Comparison of ENCODE assay signal across 14 cellular contexts in genomic region chr2:70144443-70145167, GRCh38. TPM values are rescaled to one million over a fixed set of nuclear protein-coding genes. Genes with fewer than 3 reads are reported as not detected.
DNase-seq lines count a peak whose midpoint lies in the region; ATAC-seq and TF ChIP-seq lines count a peak whose summit lies in the region.
"Had no signal": no experiment of that assay in that cellular context is flagged by ENCODE, and none has a peak within 500 bp of the region (broad histone marks: within the 10 kb centered on the region; RNA-seq: fewer than 3 reads in every experiment).

No MANE protein-coding gene starts in this region.

- H3K36me3 Mint-ChIP-seq in stimulated activated naive CD8-positive, alpha-beta T cell treated with anti-CD3 and anti-CD28 coated beads, Interleukin-15, Interleukin-2, amounts not matched to agents 100 ng/mL and 50 ng/mL, for 24 hours (ENCODE audit: low read depth) = peaks cover 10% of the 10 kb centered on the region
- peaks cover 12% of the 10 kb centered on the region for H3K36me3 Mint-ChIP-seq in activated CD8-positive, alpha-beta T cell treated with anti-CD3 and anti-CD28 coated beads, Interleukin-2, amount 10 ng/mL, durations not matched to agents 7 days and 5 days (ENCODE audit: low read depth)
- peaks cover 2% of the 10 kb centered on the region for H3K36me3 Mint-ChIP-seq in memory B cell

- no peak for DNase-seq in stimulated activated naive CD8-positive, alpha-beta T cell treated with anti-CD3 and anti-CD28 coated beads, Interleukin-15, Interleukin-2, amounts not matched to agents 100 U/mL and 50 U/mL, for 24 hours
- DNase-seq in activated CD8-positive, alpha-beta T cell treated with anti-CD3 and anti-CD28 coated beads, Interleukin-2, amount 10 ng/mL, durations not matched to agents 7 days and 5 days = no peak
- no peak for DNase-seq in memory B cell (ENCODE audit: low spot score in 2 of 2)
- no peak for DNase-seq in HCEC 1CT
- DNase-seq in GM13977 (ENCODE audit: low spot score) = no peak
- DNase-seq: BE2C; effector CD4-positive, alpha-beta T cell; foreskin melanocyte; KBM-7; NCI-H1436 treated with DMSO at 0.1 percent for 48 hours; NCI-H510A had no signal

- CTCF ChIA-PET in activated CD8-positive, alpha-beta T cell treated with anti-CD3 and anti-CD28 coated beads, Interleukin-2, amount 10 ng/mL, durations not matched to agents 7 days and 5 days (lab: Charles Lee) = interaction anchor here (1.0 to 6.2 kb wide), 8 partner anchors 11 to 420 kb away, joined by 3 to 103 read pairs (median 6); partner anchors contain the start of genes MXD1 and SNRNP27

- ATAC-seq in stimulated activated naive CD8-positive, alpha-beta T cell treated with anti-CD3 and anti-CD28 coated beads, Interleukin-15, Interleukin-2, amounts not matched to agents 100 U/mL and 50 U/mL, for 24 hours = no peak
- ATAC-seq in activated CD8-positive, alpha-beta T cell treated with anti-CD3 and anti-CD28 coated beads, Interleukin-2, amount 10 ng/mL, durations not matched to agents 7 days and 5 days = no peak
- ATAC-seq in memory B cell (ENCODE audit: low read depth) = no peak
- no peak for ATAC-seq in HG03196 (IDR thresholded peaks at IDR 0.05; ENCODE audit: unreplicated experiment)
- ATAC-seq in GM21576 (IDR thresholded peaks at IDR 0.05; ENCODE audit: unreplicated experiment) = no peak

- peak overlapping the region; percentile 10 for H3K4me3 Mint-ChIP-seq in stimulated activated naive CD8-positive, alpha-beta T cell treated with anti-CD3 and anti-CD28 coated beads, Interleukin-15, Interleukin-2, amounts not matched to agents 100 ng/mL and 50 ng/mL, for 24 hours
- no peak overlapping the region for H3K4me3 Mint-ChIP-seq in activated CD8-positive, alpha-beta T cell treated with anti-CD3 and anti-CD28 coated beads, Interleukin-2, amount 10 ng/mL, durations not matched to agents 7 days and 5 days
- no peak overlapping the region for H3K4me3 Mint-ChIP-seq in memory B cell

- in situ Hi-C loops in GM13977 (cut with MboI; ENCODE audit: low pct_unique_long_range_greater_than_20kb, low sequenced_read_pairs, unreplicated experiment) = loop anchor here (10.0 kb wide), 1 partner anchor 230 kb away; the partner anchor contains the start of gene MXD1

- peak overlapping the region; percentile 27 for H3K27ac Mint-ChIP-seq in stimulated activated naive CD8-positive, alpha-beta T cell treated with anti-CD3 and anti-CD28 coated beads, Interleukin-15, Interleukin-2, amounts not matched to agents 100 ng/mL and 50 ng/mL, for 24 hours
- H3K27ac Mint-ChIP-seq in activated CD8-positive, alpha-beta T cell treated with anti-CD3 and anti-CD28 coated beads, Interleukin-2, amount 10 ng/mL, durations not matched to agents 7 days and 5 days = peak overlapping the region; percentile 17
- peak overlapping the region; percentile 1 for H3K27ac Mint-ChIP-seq in memory B cell

- no peaks in the 10 kb centered on the region for H3K9me3 Mint-ChIP-seq in stimulated activated naive CD8-positive, alpha-beta T cell treated with anti-CD3 and anti-CD28 coated beads, Interleukin-15, Interleukin-2, amounts not matched to agents 100 ng/mL and 50 ng/mL, for 24 hours
- H3K9me3 Mint-ChIP-seq in activated CD8-positive, alpha-beta T cell treated with anti-CD3 and anti-CD28 coated beads, Interleukin-2, amount 10 ng/mL, durations not matched to agents 7 days and 5 days (ENCODE audit: insufficient read depth) = no peaks in the 10 kb centered on the region
- no peaks in the 10 kb centered on the region for H3K9me3 Mint-ChIP-seq in memory B cell

- no peaks in the 10 kb centered on the region for H3K27me3 Mint-ChIP-seq in stimulated activated naive CD8-positive, alpha-beta T cell treated with anti-CD3 and anti-CD28 coated beads, Interleukin-15, Interleukin-2, amounts not matched to agents 100 ng/mL and 50 ng/mL, for 24 hours
- no peaks in the 10 kb centered on the region for H3K27me3 Mint-ChIP-seq in activated CD8-positive, alpha-beta T cell treated with anti-CD3 and anti-CD28 coated beads, Interleukin-2, amount 10 ng/mL, durations not matched to agents 7 days and 5 days (ENCODE audit: low read depth)
- H3K27me3 Mint-ChIP-seq in memory B cell = no peaks in the 10 kb centered on the region

- POLR2A ChIA-PET in activated CD8-positive, alpha-beta T cell treated with anti-CD3 and anti-CD28 coated beads, Interleukin-2, amount 10 ng/mL, durations not matched to agents 7 days and 5 days (lab: Charles Lee) = interaction anchor here (1.1 to 15.2 kb wide), 4 partner anchors 49 to 230 kb away, joined by 3 to 370 read pairs (median 8); partner anchors contain the start of gene PCBP1

- peaks cover 60% of the 10 kb centered on the region for H3K4me1 Mint-ChIP-seq in stimulated activated naive CD8-positive, alpha-beta T cell treated with anti-CD3 and anti-CD28 coated beads, Interleukin-15, Interleukin-2, amounts not matched to agents 100 ng/mL and 50 ng/mL, for 24 hours (ENCODE audit: low read depth)
- peaks cover 68% of the 10 kb centered on the region for H3K4me1 Mint-ChIP-seq in activated CD8-positive, alpha-beta T cell treated with anti-CD3 and anti-CD28 coated beads, Interleukin-2, amount 10 ng/mL, durations not matched to agents 7 days and 5 days (ENCODE audit: low read depth)
- H3K4me1 Mint-ChIP-seq in memory B cell = peaks cover 23% of the 10 kb centered on the region

- no peak for TF ChIP-seq CTCF in GM13977 (IDR thresholded peaks at IDR 0.05; ENCODE audit: extremely low read depth, insufficient read depth, missing control alignments)

RNA-seq across cellular contexts. Expression of gene C2orf42, which starts 46.2 kb away (rescaled TPM):
- 10 to 100 TPM; 23.0 to 29.4 TPM for total RNA-seq in activated CD8-positive, alpha-beta T cell treated with anti-CD3 and anti-CD28 coated beads, Interleukin-2, amount 10 ng/mL, durations not matched to agents 7 days and 5 days

RNA-seq across cellular contexts. Expression of gene PCBP1, which starts 57.3 kb away (rescaled TPM):
- total RNA-seq in activated CD8-positive, alpha-beta T cell treated with anti-CD3 and anti-CD28 coated beads, Interleukin-2, amount 10 ng/mL, durations not matched to agents 7 days and 5 days = 100 to 1,000 TPM; 516 to 518 TPM
